21 cellular contexts compared by ENCODE assay signal in genomic region chr1:211811848-211812247, GRCh38.
"Had no signal": no experiment of that assay in that cellular context is flagged by ENCODE, and none has a peak within 500 bp of the region (broad histone marks: within the 10 kb centered on the region; RNA-seq: fewer than 3 reads in every experiment).

No MANE protein-coding gene starts in this region.

- FAIRE-seq: keratinocyte had no signal

- H3K27me3 Mint-ChIP-seq: dendritic cell treated with granulocyte-macrophage colony-stimulating factor and Interleukin-4, amounts not matched to agents 40 ng/mL and 50 ng/mL, for 4 days; memory B cell; progenitor cell of endocrine pancreas; stimulated activated naive CD8-positive, alpha-beta T cell treated with anti-CD3 and anti-CD28 coated beads, Interleukin-15, amount 100 ng/mL, for 72 hours had no signal

- H3K4me3 Mint-ChIP-seq: dendritic cell treated with granulocyte-macrophage colony-stimulating factor and Interleukin-4, amounts not matched to agents 40 ng/mL and 50 ng/mL, for 4 days; endodermal cell; memory B cell; natural killer cell; stimulated activated naive CD8-positive, alpha-beta T cell treated with anti-CD3 and anti-CD28 coated beads, Interleukin-15, amount 100 ng/mL, for 72 hours had no signal

- ATAC-seq: esophagus mucosa; gastrocnemius medialis; left lobe of liver; natural killer cell; right lobe of liver; stimulated activated naive CD8-positive, alpha-beta T cell treated with anti-CD3 and anti-CD28 coated beads, Interleukin-15, amount 100 ng/mL, for 72 hours had no signal

- H3K27ac Mint-ChIP-seq: dendritic cell treated with granulocyte-macrophage colony-stimulating factor and Interleukin-4, amounts not matched to agents 40 ng/mL and 50 ng/mL, for 4 days; endodermal cell; natural killer cell had no signal

- H3K9me3 Mint-ChIP-seq: dendritic cell treated with granulocyte-macrophage colony-stimulating factor and Interleukin-4, amounts not matched to agents 40 ng/mL and 50 ng/mL, for 4 days; natural killer cell had no signal

- DNase-seq: colonic mucosa; effector CD8-positive, alpha-beta T cell; endodermal cell; foreskin fibroblast; gastrocnemius medialis; head of caudate nucleus; hippocampal formation; natural killer cell; right lobe of liver; stimulated activated CD4-positive, alpha-beta T cell treated with anti-CD3 and anti-CD28 coated beads, Interleukin-12 subunit alpha, Interleukin-12 subunit beta, amount 100 ng/mL, for 4 hours; stimulated activated CD4-positive, alpha-beta T cell treated with anti-CD3 and anti-CD28 coated beads, Interleukin-1b, Interleukin-23, amount 100 ng/mL, for 48 hours; stimulated activated CD4-positive, alpha-beta T cell treated with anti-CD3 and anti-CD28 coated beads, Interleukin-4, amount 100 ng/mL, for 1 hour; stimulated activated CD8-positive, alpha-beta memory T cell treated with anti-CD3 and anti-CD28 coated beads, Interleukin-4, amount 100 ng/mL, for 48 hours; stimulated activated naive CD4-positive, alpha-beta T cell; stimulated activated naive CD8-positive, alpha-beta T cell treated with anti-CD3 and anti-CD28 coated beads, Interleukin-15, amount 100 ng/mL, for 72 hours had no signal

- H3K4me1 Mint-ChIP-seq: stimulated activated naive CD8-positive, alpha-beta T cell treated with anti-CD3 and anti-CD28 coated beads, Interleukin-15, amount 100 ng/mL, for 72 hours had no signal
